Comparison of ENCODE assay signal across 24 cellular contexts in genomic region chr11:88297320-88298263, GRCh38. TPM values are rescaled to one million over a fixed set of nuclear protein-coding genes. Genes with fewer than 3 reads are reported as not detected.
DNase-seq lines count a peak whose midpoint lies in the region; ATAC-seq and TF ChIP-seq lines count a peak whose summit lies in the region.
"Had no signal": no experiment of that assay in that cellular context is flagged by ENCODE, and none has a peak within 500 bp of the region (broad histone marks: within the 10 kb centered on the region; RNA-seq: fewer than 3 reads in every experiment).

No MANE protein-coding gene starts in this region.

- no peaks in the 10 kb centered on the region for H3K27me3 ChIP-seq in OCI-LY3 (ENCODE audit: low read depth, low read length)
- H3K27me3 ChIP-seq in hepatocyte = no peaks in the 10 kb centered on the region
- H3K27me3 ChIP-seq: BE2C, stomach, upper lobe of right lung had no signal

- H3K9ac ChIP-seq in OCI-LY3 (ENCODE audit: low read length) = 0 out of 2 replicates have a peak overlapping the region, but pooled peaks have one; percentile 5

- no peak overlapping the region for H2AFZ ChIP-seq in OCI-LY3 (ENCODE audit: low read depth, low read length)
- no peak overlapping the region for H2AFZ ChIP-seq in hepatocyte

- peaks cover 100% of the 10 kb centered on the region for H3K4me1 ChIP-seq in OCI-LY3 (ENCODE audit: low read length)
- H3K4me1 ChIP-seq in hepatocyte (ENCODE audit: insufficient read depth) = peaks cover 20% of the 10 kb centered on the region

- H3K36me3 ChIP-seq in OCI-LY3 (replicated peaks; ENCODE audit: low read depth, low read length) (peaks cover 86% of the 10 kb centered on the region), hepatocyte (replicated peaks; ENCODE audit: insufficient read depth, low read depth) (no peaks in the 10 kb centered on the region)

- H3K9me2 ChIP-seq in hepatocyte (replicated peaks; ENCODE audit: insufficient read depth) = no peaks in the 10 kb centered on the region

- POLR2A ChIA-PET in GM10248 (lab: Yijun Ruan, JAX) = no interaction called here

- 54% methylated on average over 4 of the region's 4 CpGs for WGBS in hepatocyte (ENCODE audit: low lambda C conversion rate, missing lambda C conversion rate)

- DNase-seq in NCI-H2227 (lab: John Stamatoyannopoulos, UW; ENCODE audit: unreplicated experiment) (peak; percentile 0), NCI-H2227 treated with DMSO at 0.1 percent for 48 hours (lab: John Stamatoyannopoulos, UW) (no peak), hepatocyte (ENCODE audit: low spot score) (no peak), retina (peak; percentile 63), GM10248 (ENCODE audit: extremely low spot score) (no peak), NCI-H526 treated with DMSO at 0.1 percent for 48 hours (lab: John Stamatoyannopoulos, UW) (no peak)
- DNase-seq: activated naive CD8-positive, alpha-beta T cell treated with anti-CD3 and anti-CD28 coated beads, Interleukin-2, amount 50 U/mL, for 24 hours; BE2C; caudate nucleus; DMS 273 treated with DMSO at 0.1 percent for 48 hours; effector CD8-positive, alpha-beta T cell; head of caudate nucleus; islet precursor cell; mesenchymal stem cell; NCI-H1105 treated with DMSO at 0.1 percent for 48 hours; NCI-H524; right cardiac atrium; stomach; upper lobe of right lung had no signal

- H3K4me2 ChIP-seq in OCI-LY3 (ENCODE audit: low read length) (peak overlapping the region; percentile 74), hepatocyte (peak overlapping the region; percentile 17)

- H3K4me3 ChIP-seq in OCI-LY3 (ENCODE audit: low read length) = peak overlapping the region; percentile 42
- H3K4me3 ChIP-seq in hepatocyte = no peak overlapping the region
- H3K4me3 ChIP-seq: stomach, upper lobe of right lung had no signal

- H3K79me2 ChIP-seq in OCI-LY3 (ENCODE audit: low read length) (peaks cover 99% of the 10 kb centered on the region), hepatocyte (no peaks in the 10 kb centered on the region)

- H3K27ac ChIP-seq in OCI-LY3 (ENCODE audit: low read length) = peak overlapping the region; percentile 84
- no peak overlapping the region for H3K27ac ChIP-seq in hepatocyte
- H3K27ac ChIP-seq: 22Rv1, stomach, upper lobe of right lung, VCaP had no signal

- TF ChIP-seq CTCF in OCI-LY3 (IDR thresholded peaks at IDR 0.05; ENCODE audit: low read depth, low read length) = no peak
- TF ChIP-seq CTCF in hepatocyte (IDR thresholded peaks at IDR 0.05; ENCODE audit: poor library complexity) = no peak
- TF ChIP-seq CTCF in GM10248 (IDR thresholded peaks at IDR 0.05; ENCODE audit: control extremely low read depth, extremely low read depth, low read depth, missing control alignments) = no peak

- CTCF ChIA-PET in GM10248 (lab: Yijun Ruan, JAX) = interaction anchor here (0.7 to 3.0 kb wide), 5 partner anchors 12 to 282 kb away, joined by 3 to 19 read pairs (median 3); no protein-coding TSS in a partner anchor

- H3K9me3 ChIP-seq in OCI-LY3 (ENCODE audit: insufficient read depth, low read length) = no peaks in the 10 kb centered on the region
- no peaks in the 10 kb centered on the region for H3K9me3 ChIP-seq in hepatocyte (ENCODE audit: low read depth)
- H3K9me3 ChIP-seq: BE2C, stomach, upper lobe of right lung had no signal

- peaks cover 94% of the 10 kb centered on the region for H4K20me1 ChIP-seq in OCI-LY3 (ENCODE audit: insufficient read depth, low read length)
- H4K20me1 ChIP-seq in hepatocyte (ENCODE audit: insufficient read depth, poor library complexity, severe bottlenecking) = no peaks in the 10 kb centered on the region

- ATAC-seq in GM21723 (IDR thresholded peaks at IDR 0.05; ENCODE audit: unreplicated experiment) = no peak
- ATAC-seq: activated naive CD8-positive, alpha-beta T cell treated with anti-CD3 and anti-CD28 coated beads, Interleukin-2, amount 50 U/mL, for 24 hours; Panc1; upper lobe of right lung had no signal

RNA-seq across cellular contexts. Expression of gene CTSC, which starts 39.9 kb away (rescaled TPM):
- total RNA-seq in hepatocyte = 178 and 198 TPM in 2 replicates
- 166 and 187 TPM in 2 replicates for polyA plus RNA-seq in hepatocyte

Comparison
In these comparisons a context has a peak if more than half of its experiments do, and no peak if none do; other contexts are left out.
1. DNase-seq: peak in NCI-H2227 (single experiment) and retina (single experiment); none in NCI-H2227 treated with DMSO at 0.1 percent for 48 hours (single experiment), hepatocyte (single experiment), GM10248 (single experiment) and NCI-H526 treated with DMSO at 0.1 percent for 48 hours (single experiment).